ENCODE assay signal across 33 cellular contexts in genomic region chr14:53652068-53652467, GRCh38.
"Had no signal": no experiment of that assay in that cellular context is flagged by ENCODE, and none has a peak within 500 bp of the region (broad histone marks: within the 10 kb centered on the region; RNA-seq: fewer than 3 reads in every experiment).

No MANE protein-coding gene starts in this region.

- H3K9me3 Mint-ChIP-seq: activated CD4-positive, alpha-beta memory T cell treated with anti-CD3 and anti-CD28 coated beads for 36 hours; activated CD4-positive, alpha-beta T cell treated with anti-CD3 and anti-CD28 coated beads, Interleukin-2, amount 10 ng/mL, durations not matched to agents 24 days and 14 days; activated T-helper 1 cell treated with anti-CD3 and anti-CD28 coated beads, Interleukin-12 subunit alpha, Interleukin-12 subunit beta, Interleukin-2, Interleukin-4 antibody, amounts not matched to agents 30 ng/mL and 10 ng/mL and 1 ng/mL, durations not matched to agents 14 hours and 24 hours and 36 hours; activated T-helper 2 cell treated with anti-CD3 and anti-CD28 coated beads, Interferon-gamma antibody, Interleukin-2, Interleukin-4, amounts not matched to agents 10 μg/mL and 5 μg/mL and 100 μg/mL, durations not matched to agents 14 hours and 24 hours and 36 hours had no signal

- FAIRE-seq: colon had no signal

- H3K4me1 Mint-ChIP-seq: activated CD4-positive, alpha-beta T cell treated with anti-CD3 and anti-CD28 coated beads for 36 hours; activated CD4-positive, alpha-beta T cell treated with anti-CD3 and anti-CD28 coated beads, Interleukin-2, amount 10 ng/mL, durations not matched to agents 24 days and 14 days; activated CD8-positive, alpha-beta memory T cell treated with anti-CD3 and anti-CD28 coated beads, Interleukin-2, amount 10 ng/mL, durations not matched to agents 7 days and 5 days; activated naive CD4-positive, alpha-beta T cell treated with anti-CD3 and anti-CD28 coated beads, Interleukin-2, amount 50 U/mL, for 24 hours; activated naive CD8-positive, alpha-beta T cell treated with anti-CD3 and anti-CD28 coated beads for 36 hours; activated naive CD8-positive, alpha-beta T cell treated with anti-CD3 and anti-CD28 coated beads, Interleukin-2, amount 50 U/mL, for 24 hours; brain had no signal

- H3K27me3 Mint-ChIP-seq: activated CD4-positive, alpha-beta memory T cell treated with anti-CD3 and anti-CD28 coated beads for 36 hours; activated CD4-positive, alpha-beta T cell treated with anti-CD3 and anti-CD28 coated beads for 36 hours; activated CD4-positive, alpha-beta T cell treated with anti-CD3 and anti-CD28 coated beads, Interleukin-2, amount 10 ng/mL, durations not matched to agents 24 days and 14 days; activated CD8-positive, alpha-beta memory T cell treated with anti-CD3 and anti-CD28 coated beads, Interleukin-2, amount 10 ng/mL, durations not matched to agents 7 days and 5 days; effector memory CD8-positive, alpha-beta T cell had no signal

- DNase-seq: activated CD4-positive, alpha-beta memory T cell treated with anti-CD3 and anti-CD28 coated beads for 36 hours; activated CD4-positive, alpha-beta T cell treated with anti-CD3 and anti-CD28 coated beads for 36 hours; activated CD4-positive, alpha-beta T cell treated with anti-CD3 and anti-CD28 coated beads, Interleukin-2, amount 10 ng/mL, durations not matched to agents 24 days and 14 days; activated CD4-positive, CD25-positive, alpha-beta regulatory T cell; activated CD4-positive, CD25-positive, alpha-beta regulatory T cell treated with anti-CD3 and anti-CD28 coated beads, Interleukin-2, amount 50 U/mL, for 72 hours; activated CD8-positive, alpha-beta memory T cell treated with anti-CD3 and anti-CD28 coated beads, Interleukin-2, amount 10 ng/mL, durations not matched to agents 7 days and 5 days; activated CD8-positive, alpha-beta memory T cell treated with anti-CD3 and anti-CD28 coated beads, Interleukin-2, amount 50 U/mL, for 4 hours; activated CD8-positive, alpha-beta T cell treated with anti-CD3 and anti-CD28 coated beads, Interleukin-2, amount 10 ng/mL, durations not matched to agents 7 days and 5 days; activated effector memory CD4-positive, alpha-beta T cell treated with anti-CD3 and anti-CD28 coated beads, Interleukin-2, amount 50 U/mL, for 16 hours; activated naive CD4-positive, alpha-beta T cell treated with anti-CD3 and anti-CD28 coated beads for 36 hours; activated naive CD8-positive, alpha-beta T cell treated with anti-CD3 and anti-CD28 coated beads for 36 hours; activated naive CD8-positive, alpha-beta T cell treated with anti-CD3 and anti-CD28 coated beads, Interleukin-2, amount 50 U/mL, for 24 hours; activated T-cell treated with anti-CD3 and anti-CD28 coated beads, Interleukin-2, amount 50 U/mL, for 1 hour; activated T-cell treated with anti-CD3 and anti-CD28 coated beads, Interleukin-2, amount 50 U/mL, for 48 hours; adrenal gland; amygdala; aorta; caudate nucleus; cortex of kidney; dermis blood vessel endothelial cell; effector CD4-positive, alpha-beta T cell; effector memory CD8-positive, alpha-beta T cell; gastrocnemius medialis; glutamatergic neuron; heart left ventricle; T-helper 2 cell had no signal

- H3K27me3 ChIP-seq: adrenal gland, esophagus muscularis mucosa, gastrocnemius medialis, heart left ventricle had no signal

- H3K27ac ChIP-seq: adrenal gland, esophagus muscularis mucosa, foreskin keratinocyte, gastrocnemius medialis, heart left ventricle had no signal

- H3K4me3 ChIP-seq: adrenal gland, esophagus muscularis mucosa, gastrocnemius medialis, heart left ventricle had no signal

- H3K27ac Mint-ChIP-seq: activated CD4-positive, alpha-beta memory T cell treated with anti-CD3 and anti-CD28 coated beads for 36 hours; activated CD4-positive, alpha-beta T cell treated with anti-CD3 and anti-CD28 coated beads for 36 hours; activated CD4-positive, alpha-beta T cell treated with anti-CD3 and anti-CD28 coated beads, Interleukin-2, amount 10 ng/mL, durations not matched to agents 24 days and 14 days; activated CD8-positive, alpha-beta memory T cell treated with anti-CD3 and anti-CD28 coated beads, Interleukin-2, amount 10 ng/mL, durations not matched to agents 7 days and 5 days; activated CD8-positive, alpha-beta T cell treated with anti-CD3 and anti-CD28 coated beads, Interleukin-2, amount 10 ng/mL, durations not matched to agents 7 days and 5 days; activated naive CD4-positive, alpha-beta T cell treated with anti-CD3 and anti-CD28 coated beads for 36 hours; activated naive CD4-positive, alpha-beta T cell treated with anti-CD3 and anti-CD28 coated beads, Interleukin-2, amount 50 U/mL, for 24 hours; activated naive CD8-positive, alpha-beta T cell treated with anti-CD3 and anti-CD28 coated beads for 36 hours; activated naive CD8-positive, alpha-beta T cell treated with anti-CD3 and anti-CD28 coated beads, Interleukin-2, amount 50 U/mL, for 24 hours; activated T-helper 1 cell treated with anti-CD3 and anti-CD28 coated beads, Interleukin-12 subunit alpha, Interleukin-12 subunit beta, Interleukin-2, Interleukin-4 antibody, amounts not matched to agents 30 ng/mL and 10 ng/mL and 1 ng/mL, durations not matched to agents 14 hours and 24 hours and 36 hours; activated T-helper 2 cell treated with anti-CD3 and anti-CD28 coated beads, Interferon-gamma antibody, Interleukin-2, Interleukin-4, amounts not matched to agents 10 μg/mL and 5 μg/mL and 100 μg/mL, durations not matched to agents 14 hours and 24 hours and 36 hours; brain; effector memory CD8-positive, alpha-beta T cell had no signal

- H3K9me3 ChIP-seq: adrenal gland, esophagus muscularis mucosa, gastrocnemius medialis had no signal

- H3K36me3 ChIP-seq: adrenal gland, esophagus muscularis mucosa, gastrocnemius medialis, heart left ventricle had no signal

- H3K4me1 ChIP-seq: adrenal gland, esophagus muscularis mucosa, gastrocnemius medialis, heart left ventricle had no signal

- H3K36me3 Mint-ChIP-seq: activated CD4-positive, alpha-beta memory T cell treated with anti-CD3 and anti-CD28 coated beads for 36 hours; activated CD8-positive, alpha-beta memory T cell treated with anti-CD3 and anti-CD28 coated beads, Interleukin-2, amount 10 ng/mL, durations not matched to agents 7 days and 5 days; activated naive CD4-positive, alpha-beta T cell treated with anti-CD3 and anti-CD28 coated beads, Interleukin-2, amount 50 U/mL, for 24 hours; activated naive CD8-positive, alpha-beta T cell treated with anti-CD3 and anti-CD28 coated beads for 36 hours; brain had no signal

- H3K4me3 Mint-ChIP-seq: activated CD4-positive, alpha-beta memory T cell treated with anti-CD3 and anti-CD28 coated beads for 36 hours; activated CD4-positive, alpha-beta T cell treated with anti-CD3 and anti-CD28 coated beads for 36 hours; activated CD4-positive, alpha-beta T cell treated with anti-CD3 and anti-CD28 coated beads, Interleukin-2, amount 10 ng/mL, durations not matched to agents 24 days and 14 days; activated CD8-positive, alpha-beta memory T cell treated with anti-CD3 and anti-CD28 coated beads, Interleukin-2, amount 10 ng/mL, durations not matched to agents 7 days and 5 days; activated CD8-positive, alpha-beta T cell treated with anti-CD3 and anti-CD28 coated beads, Interleukin-2, amount 10 ng/mL, durations not matched to agents 7 days and 5 days; activated naive CD4-positive, alpha-beta T cell treated with anti-CD3 and anti-CD28 coated beads for 36 hours; activated naive CD4-positive, alpha-beta T cell treated with anti-CD3 and anti-CD28 coated beads, Interleukin-2, amount 50 U/mL, for 24 hours; activated naive CD8-positive, alpha-beta T cell treated with anti-CD3 and anti-CD28 coated beads for 36 hours; activated naive CD8-positive, alpha-beta T cell treated with anti-CD3 and anti-CD28 coated beads, Interleukin-2, amount 50 U/mL, for 24 hours; activated T-helper 1 cell treated with anti-CD3 and anti-CD28 coated beads, Interleukin-12 subunit alpha, Interleukin-12 subunit beta, Interleukin-2, Interleukin-4 antibody, amounts not matched to agents 30 ng/mL and 10 ng/mL and 1 ng/mL, durations not matched to agents 14 hours and 24 hours and 36 hours; brain; effector memory CD8-positive, alpha-beta T cell had no signal
